In genomic region chr17:42275527-42276358, GRCh38 we compare ENCODE assay signal across 1 cellular context.
TF ChIP-seq lines count a peak whose summit lies in the region.

No MANE protein-coding gene starts in this region.

TF ChIP-seq in K562, 482 proteins besides CTCF, POLR2A, EP300 and RAD21 (continued from another document and continues in another):
- TF ChIP-seq ZNF707 (CRISPR knock-in tag; conservative IDR thresholded peaks at IDR 0.05) (no peak), MTA2 (IDR thresholded peaks at IDR 0.05; ENCODE audit: low read depth) (no peak), NFRKB (IDR thresholded peaks at IDR 0.05; ENCODE audit: low read depth) (peak; percentile 89; the same call in 1 of the 2 replicates), ZNF316 (IDR thresholded peaks at IDR 0.05) (no peak), DPF2 (IDR thresholded peaks at IDR 0.05) (0 out of 2 replicates have a peak, but pooled peaks have one; percentile 61), FOXK1 (CRISPR knock-in tag; IDR thresholded peaks at IDR 0.05; ENCODE audit: borderline replicate concordance) (no peak), ZNF324 (CRISPR knock-in tag; IDR thresholded peaks at IDR 0.05) (no peak), BCOR (IDR thresholded peaks at IDR 0.05) (no peak), SMAD1 (IDR thresholded peaks at IDR 0.05; ENCODE audit: low read depth, low read length, partially characterized antibody) (no peak), ZKSCAN1 (IDR thresholded peaks at IDR 0.05; ENCODE audit: low read depth, low read length) (no peak), ZNF280A (IDR thresholded peaks at IDR 0.05; ENCODE audit: low read depth, partially characterized antibody) (no peak), POLR2B (IDR thresholded peaks at IDR 0.05; ENCODE audit: low read depth, partially characterized antibody) (peak; percentile 75), MEIS2 (IDR thresholded peaks at IDR 0.05; ENCODE audit: partially characterized antibody) (no peak), GATAD2A (IDR thresholded peaks at IDR 0.05) (no peak), TAF7 (tag; IDR thresholded peaks at IDR 0.05) (no peak), RBFOX2 (IDR thresholded peaks at IDR 0.05; ENCODE audit: low read depth, low read length) (peak; percentile 72), POU5F1 (IDR thresholded peaks at IDR 0.05; ENCODE audit: borderline replicate concordance, low read depth, low read length, partially characterized antibody) (no peak), POLR3G (IDR thresholded peaks at IDR 0.05; ENCODE audit: extremely low read depth, insufficient read length, insufficient replicate concordance) (no peak), HOMEZ (CRISPR knock-in tag; IDR thresholded peaks at IDR 0.05) (no peak), ZNF239 (CRISPR knock-in tag; IDR thresholded peaks at IDR 0.05) (no peak), RBM39 (optimal IDR thresholded peaks at IDR 0.05; ENCODE audit: low read depth, low read length) (no peak), SETDB1 (IDR thresholded peaks at IDR 0.05; ENCODE audit: low read length) (no peak), BRD9 (IDR thresholded peaks at IDR 0.05; ENCODE audit: low read depth, partially characterized antibody) (peak; percentile 25), TRIM24 (IDR thresholded peaks at IDR 0.05) (no peak), MYBL2 (IDR thresholded peaks at IDR 0.05; ENCODE audit: low read depth) (no peak), MYBL2 (CRISPR knock-in tag; IDR thresholded peaks at IDR 0.05; ENCODE audit: borderline replicate concordance) (no peak), CREB1 (IDR thresholded peaks at IDR 0.05) (peak; percentile 16; the same call in 1 of the 2 replicates), CREB1 (CRISPR knock-in tag; IDR thresholded peaks at IDR 0.05) (no peak), HDAC2 (IDR thresholded peaks at IDR 0.05) (no peak), ASH1L (IDR thresholded peaks at IDR 0.05; ENCODE audit: borderline replicate concordance, low read depth, partially characterized antibody) (no peak), ZNF436 (CRISPR knock-in tag; IDR thresholded peaks at IDR 0.05) (no peak), ZNF830 (CRISPR knock-in tag; IDR thresholded peaks at IDR 0.05) (no peak), C11orf30 (IDR thresholded peaks at IDR 0.05; ENCODE audit: low read depth) (no peak), ELF2 (CRISPR knock-in tag; IDR thresholded peaks at IDR 0.05) (no peak), JUNB (CRISPR knock-in tag; conservative IDR thresholded peaks at IDR 0.05) (no peak), TBP (optimal IDR thresholded peaks at IDR 0.05; ENCODE audit: low read depth, low read length) (peak; percentile 69), TFAM (CRISPR knock-in tag; conservative IDR thresholded peaks at IDR 0.05) (no peak), SREBF2 (CRISPR knock-in tag; IDR thresholded peaks at IDR 0.05) (no peak)
- TF ChIP-seq, protein P1, sequence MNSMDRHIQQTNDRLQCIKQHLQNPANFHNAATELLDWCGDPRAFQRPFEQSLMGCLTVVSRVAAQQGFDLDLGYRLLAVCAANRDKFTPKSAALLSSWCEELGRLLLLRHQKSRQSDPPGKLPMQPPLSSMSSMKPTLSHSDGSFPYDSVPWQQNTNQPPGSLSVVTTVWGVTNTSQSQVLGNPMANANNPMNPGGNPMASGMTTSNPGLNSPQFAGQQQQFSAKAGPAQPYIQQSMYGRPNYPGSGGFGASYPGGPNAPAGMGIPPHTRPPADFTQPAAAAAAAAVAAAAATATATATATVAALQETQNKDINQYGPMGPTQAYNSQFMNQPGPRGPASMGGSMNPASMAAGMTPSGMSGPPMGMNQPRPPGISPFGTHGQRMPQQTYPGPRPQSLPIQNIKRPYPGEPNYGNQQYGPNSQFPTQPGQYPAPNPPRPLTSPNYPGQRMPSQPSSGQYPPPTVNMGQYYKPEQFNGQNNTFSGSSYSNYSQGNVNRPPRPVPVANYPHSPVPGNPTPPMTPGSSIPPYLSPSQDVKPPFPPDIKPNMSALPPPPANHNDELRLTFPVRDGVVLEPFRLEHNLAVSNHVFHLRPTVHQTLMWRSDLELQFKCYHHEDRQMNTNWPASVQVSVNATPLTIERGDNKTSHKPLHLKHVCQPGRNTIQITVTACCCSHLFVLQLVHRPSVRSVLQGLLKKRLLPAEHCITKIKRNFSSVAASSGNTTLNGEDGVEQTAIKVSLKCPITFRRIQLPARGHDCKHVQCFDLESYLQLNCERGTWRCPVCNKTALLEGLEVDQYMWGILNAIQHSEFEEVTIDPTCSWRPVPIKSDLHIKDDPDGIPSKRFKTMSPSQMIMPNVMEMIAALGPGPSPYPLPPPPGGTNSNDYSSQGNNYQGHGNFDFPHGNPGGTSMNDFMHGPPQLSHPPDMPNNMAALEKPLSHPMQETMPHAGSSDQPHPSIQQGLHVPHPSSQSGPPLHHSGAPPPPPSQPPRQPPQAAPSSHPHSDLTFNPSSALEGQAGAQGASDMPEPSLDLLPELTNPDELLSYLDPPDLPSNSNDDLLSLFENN (IDR thresholded peaks at IDR 0.05; ENCODE audit: low read depth in 2 of 2, low read length in 2 of 2) = no peak
- TF ChIP-seq, protein P2, sequence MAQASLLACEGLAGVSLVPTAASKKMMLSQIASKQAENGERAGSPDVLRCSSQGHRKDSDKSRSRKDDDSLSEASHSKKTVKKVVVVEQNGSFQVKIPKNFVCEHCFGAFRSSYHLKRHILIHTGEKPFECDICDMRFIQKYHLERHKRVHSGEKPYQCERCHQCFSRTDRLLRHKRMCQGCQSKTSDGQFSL (CRISPR knock-in tag; IDR thresholded peaks at IDR 0.05) = no peak
- TF ChIP-seq, protein P2 (tag; IDR thresholded peaks at IDR 0.05) = no peak; a peak in 1 of 4 replicates
- TF ChIP-seq, protein P3, sequence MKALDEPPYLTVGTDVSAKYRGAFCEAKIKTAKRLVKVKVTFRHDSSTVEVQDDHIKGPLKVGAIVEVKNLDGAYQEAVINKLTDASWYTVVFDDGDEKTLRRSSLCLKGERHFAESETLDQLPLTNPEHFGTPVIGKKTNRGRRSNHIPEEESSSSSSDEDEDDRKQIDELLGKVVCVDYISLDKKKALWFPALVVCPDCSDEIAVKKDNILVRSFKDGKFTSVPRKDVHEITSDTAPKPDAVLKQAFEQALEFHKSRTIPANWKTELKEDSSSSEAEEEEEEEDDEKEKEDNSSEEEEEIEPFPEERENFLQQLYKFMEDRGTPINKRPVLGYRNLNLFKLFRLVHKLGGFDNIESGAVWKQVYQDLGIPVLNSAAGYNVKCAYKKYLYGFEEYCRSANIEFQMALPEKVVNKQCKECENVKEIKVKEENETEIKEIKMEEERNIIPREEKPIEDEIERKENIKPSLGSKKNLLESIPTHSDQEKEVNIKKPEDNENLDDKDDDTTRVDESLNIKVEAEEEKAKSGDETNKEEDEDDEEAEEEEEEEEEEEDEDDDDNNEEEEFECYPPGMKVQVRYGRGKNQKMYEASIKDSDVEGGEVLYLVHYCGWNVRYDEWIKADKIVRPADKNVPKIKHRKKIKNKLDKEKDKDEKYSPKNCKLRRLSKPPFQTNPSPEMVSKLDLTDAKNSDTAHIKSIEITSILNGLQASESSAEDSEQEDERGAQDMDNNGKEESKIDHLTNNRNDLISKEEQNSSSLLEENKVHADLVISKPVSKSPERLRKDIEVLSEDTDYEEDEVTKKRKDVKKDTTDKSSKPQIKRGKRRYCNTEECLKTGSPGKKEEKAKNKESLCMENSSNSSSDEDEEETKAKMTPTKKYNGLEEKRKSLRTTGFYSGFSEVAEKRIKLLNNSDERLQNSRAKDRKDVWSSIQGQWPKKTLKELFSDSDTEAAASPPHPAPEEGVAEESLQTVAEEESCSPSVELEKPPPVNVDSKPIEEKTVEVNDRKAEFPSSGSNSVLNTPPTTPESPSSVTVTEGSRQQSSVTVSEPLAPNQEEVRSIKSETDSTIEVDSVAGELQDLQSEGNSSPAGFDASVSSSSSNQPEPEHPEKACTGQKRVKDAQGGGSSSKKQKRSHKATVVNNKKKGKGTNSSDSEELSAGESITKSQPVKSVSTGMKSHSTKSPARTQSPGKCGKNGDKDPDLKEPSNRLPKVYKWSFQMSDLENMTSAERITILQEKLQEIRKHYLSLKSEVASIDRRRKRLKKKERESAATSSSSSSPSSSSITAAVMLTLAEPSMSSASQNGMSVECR (CRISPR knock-in tag; IDR thresholded peaks at IDR 0.05) = 0 out of 2 replicates have a peak, but pooled peaks have one; percentile 35
- TF ChIP-seq, protein P4, sequence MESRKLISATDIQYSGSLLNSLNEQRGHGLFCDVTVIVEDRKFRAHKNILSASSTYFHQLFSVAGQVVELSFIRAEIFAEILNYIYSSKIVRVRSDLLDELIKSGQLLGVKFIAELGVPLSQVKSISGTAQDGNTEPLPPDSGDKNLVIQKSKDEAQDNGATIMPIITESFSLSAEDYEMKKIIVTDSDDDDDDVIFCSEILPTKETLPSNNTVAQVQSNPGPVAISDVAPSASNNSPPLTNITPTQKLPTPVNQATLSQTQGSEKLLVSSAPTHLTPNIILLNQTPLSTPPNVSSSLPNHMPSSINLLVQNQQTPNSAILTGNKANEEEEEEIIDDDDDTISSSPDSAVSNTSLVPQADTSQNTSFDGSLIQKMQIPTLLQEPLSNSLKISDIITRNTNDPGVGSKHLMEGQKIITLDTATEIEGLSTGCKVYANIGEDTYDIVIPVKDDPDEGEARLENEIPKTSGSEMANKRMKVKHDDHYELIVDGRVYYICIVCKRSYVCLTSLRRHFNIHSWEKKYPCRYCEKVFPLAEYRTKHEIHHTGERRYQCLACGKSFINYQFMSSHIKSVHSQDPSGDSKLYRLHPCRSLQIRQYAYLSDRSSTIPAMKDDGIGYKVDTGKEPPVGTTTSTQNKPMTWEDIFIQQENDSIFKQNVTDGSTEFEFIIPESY (CRISPR knock-in tag; IDR thresholded peaks at IDR 0.05) = no peak
- TF ChIP-seq, protein P5, sequence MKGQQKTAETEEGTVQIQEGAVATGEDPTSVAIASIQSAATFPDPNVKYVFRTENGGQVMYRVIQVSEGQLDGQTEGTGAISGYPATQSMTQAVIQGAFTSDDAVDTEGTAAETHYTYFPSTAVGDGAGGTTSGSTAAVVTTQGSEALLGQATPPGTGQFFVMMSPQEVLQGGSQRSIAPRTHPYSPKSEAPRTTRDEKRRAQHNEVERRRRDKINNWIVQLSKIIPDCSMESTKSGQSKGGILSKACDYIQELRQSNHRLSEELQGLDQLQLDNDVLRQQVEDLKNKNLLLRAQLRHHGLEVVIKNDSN (CRISPR knock-in tag; IDR thresholded peaks at IDR 0.05) = no peak
- TF ChIP-seq, protein P6, sequence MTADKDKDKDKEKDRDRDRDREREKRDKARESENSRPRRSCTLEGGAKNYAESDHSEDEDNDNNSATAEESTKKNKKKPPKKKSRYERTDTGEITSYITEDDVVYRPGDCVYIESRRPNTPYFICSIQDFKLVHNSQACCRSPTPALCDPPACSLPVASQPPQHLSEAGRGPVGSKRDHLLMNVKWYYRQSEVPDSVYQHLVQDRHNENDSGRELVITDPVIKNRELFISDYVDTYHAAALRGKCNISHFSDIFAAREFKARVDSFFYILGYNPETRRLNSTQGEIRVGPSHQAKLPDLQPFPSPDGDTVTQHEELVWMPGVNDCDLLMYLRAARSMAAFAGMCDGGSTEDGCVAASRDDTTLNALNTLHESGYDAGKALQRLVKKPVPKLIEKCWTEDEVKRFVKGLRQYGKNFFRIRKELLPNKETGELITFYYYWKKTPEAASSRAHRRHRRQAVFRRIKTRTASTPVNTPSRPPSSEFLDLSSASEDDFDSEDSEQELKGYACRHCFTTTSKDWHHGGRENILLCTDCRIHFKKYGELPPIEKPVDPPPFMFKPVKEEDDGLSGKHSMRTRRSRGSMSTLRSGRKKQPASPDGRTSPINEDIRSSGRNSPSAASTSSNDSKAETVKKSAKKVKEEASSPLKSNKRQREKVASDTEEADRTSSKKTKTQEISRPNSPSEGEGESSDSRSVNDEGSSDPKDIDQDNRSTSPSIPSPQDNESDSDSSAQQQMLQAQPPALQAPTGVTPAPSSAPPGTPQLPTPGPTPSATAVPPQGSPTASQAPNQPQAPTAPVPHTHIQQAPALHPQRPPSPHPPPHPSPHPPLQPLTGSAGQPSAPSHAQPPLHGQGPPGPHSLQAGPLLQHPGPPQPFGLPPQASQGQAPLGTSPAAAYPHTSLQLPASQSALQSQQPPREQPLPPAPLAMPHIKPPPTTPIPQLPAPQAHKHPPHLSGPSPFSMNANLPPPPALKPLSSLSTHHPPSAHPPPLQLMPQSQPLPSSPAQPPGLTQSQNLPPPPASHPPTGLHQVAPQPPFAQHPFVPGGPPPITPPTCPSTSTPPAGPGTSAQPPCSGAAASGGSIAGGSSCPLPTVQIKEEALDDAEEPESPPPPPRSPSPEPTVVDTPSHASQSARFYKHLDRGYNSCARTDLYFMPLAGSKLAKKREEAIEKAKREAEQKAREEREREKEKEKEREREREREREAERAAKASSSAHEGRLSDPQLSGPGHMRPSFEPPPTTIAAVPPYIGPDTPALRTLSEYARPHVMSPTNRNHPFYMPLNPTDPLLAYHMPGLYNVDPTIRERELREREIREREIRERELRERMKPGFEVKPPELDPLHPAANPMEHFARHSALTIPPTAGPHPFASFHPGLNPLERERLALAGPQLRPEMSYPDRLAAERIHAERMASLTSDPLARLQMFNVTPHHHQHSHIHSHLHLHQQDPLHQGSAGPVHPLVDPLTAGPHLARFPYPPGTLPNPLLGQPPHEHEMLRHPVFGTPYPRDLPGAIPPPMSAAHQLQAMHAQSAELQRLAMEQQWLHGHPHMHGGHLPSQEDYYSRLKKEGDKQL (CRISPR knock-in tag; IDR thresholded peaks at IDR 0.05; ENCODE audit: borderline replicate concordance) = no peak
- TF ChIP-seq, protein P7, sequence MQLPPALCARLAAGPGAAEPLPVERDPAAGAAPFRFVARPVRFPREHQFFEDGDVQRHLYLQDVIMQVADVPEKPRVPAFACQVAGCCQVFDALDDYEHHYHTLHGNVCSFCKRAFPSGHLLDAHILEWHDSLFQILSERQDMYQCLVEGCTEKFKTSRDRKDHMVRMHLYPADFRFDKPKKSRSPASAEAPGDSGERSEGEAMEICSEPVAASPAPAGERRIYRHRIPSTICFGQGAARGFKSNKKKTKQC (CRISPR knock-in tag; IDR thresholded peaks at IDR 0.05) = no peak
